Comparison of ENCODE assay signal across 8 cellular contexts in the genomic region with DNA sequence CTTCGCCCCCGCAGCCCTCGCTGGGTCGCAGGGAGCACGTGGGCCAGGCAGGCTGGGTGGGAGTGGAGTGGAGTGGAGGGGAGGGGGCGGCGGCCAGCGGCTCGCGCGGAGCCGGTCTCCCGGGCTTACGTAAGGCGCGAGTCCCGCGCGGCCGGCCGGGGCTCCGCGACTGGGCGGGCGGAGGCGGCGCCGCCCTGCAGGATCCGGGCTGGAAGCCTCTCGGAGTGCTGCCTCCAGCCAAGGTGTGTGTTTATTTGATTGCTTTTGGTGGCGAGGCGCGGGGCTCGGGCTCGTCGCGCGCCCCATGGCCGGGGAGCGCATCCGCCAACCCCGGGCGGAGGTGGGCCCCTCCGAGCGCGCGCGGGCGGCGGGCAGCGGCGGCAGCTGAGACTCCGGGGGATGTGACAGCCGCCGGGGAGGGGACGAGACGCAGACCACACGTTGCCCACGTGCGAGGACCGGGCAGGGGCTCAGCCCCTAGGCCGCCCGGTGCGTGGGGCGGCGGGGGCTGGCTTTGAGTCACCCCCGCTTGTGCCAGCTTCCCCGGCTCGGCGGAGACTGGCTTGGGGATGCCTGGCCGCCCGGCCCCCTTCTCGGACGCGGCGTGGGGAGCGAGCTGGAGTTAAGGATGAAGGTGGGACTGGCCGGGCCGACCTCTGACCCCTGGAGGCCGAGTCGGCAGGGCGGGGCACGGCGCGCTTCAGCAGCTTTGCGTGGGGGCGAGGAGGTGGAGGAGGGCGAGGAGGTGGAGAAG. TPM values are rescaled to one million over a fixed set of nuclear protein-coding genes. Genes with fewer than 3 reads are reported as not detected.
DNase-seq lines count a peak whose midpoint lies in the region; ATAC-seq and TF ChIP-seq lines count a peak whose summit lies in the region.

No MANE protein-coding gene starts in this region.

- peaks cover 51% of the 10 kb centered on the region for H3K79me2 ChIP-seq in PC-3 (ENCODE audit: low read length)

- H3K4me3 Mint-ChIP-seq in activated naive CD8-positive, alpha-beta T cell treated with anti-CD3 and anti-CD28 coated beads, Interleukin-2, amount 50 U/mL, for 24 hours, result peak overlapping the region; percentile 75

- H3F3A ChIP-seq in PC-3 (ENCODE audit: low read length, unreplicated experiment), result no peaks in the 10 kb centered on the region

- H3K36me3 Mint-ChIP-seq in activated naive CD8-positive, alpha-beta T cell treated with anti-CD3 and anti-CD28 coated beads, Interleukin-2, amount 50 U/mL, for 24 hours (ENCODE audit: low read depth), result peaks cover 15% of the 10 kb centered on the region

- no peaks in the 10 kb centered on the region for H3K9me2 ChIP-seq in PC-3 (replicated peaks; ENCODE audit: low read length)

- peak overlapping the region; percentile 85 for H3K27ac Mint-ChIP-seq in activated naive CD8-positive, alpha-beta T cell treated with anti-CD3 and anti-CD28 coated beads, Interleukin-2, amount 50 U/mL, for 24 hours

- H3K4me2 ChIP-seq in PC-3 (ENCODE audit: low read length), result peak overlapping the region; percentile 89

- H3K9me3 Mint-ChIP-seq in activated naive CD8-positive, alpha-beta T cell treated with anti-CD3 and anti-CD28 coated beads, Interleukin-2, amount 50 U/mL, for 24 hours, result no peaks in the 10 kb centered on the region

- H3K36me3 ChIP-seq in PC-3 (ENCODE audit: low read depth, low read length), result no peaks in the 10 kb centered on the region
- H3K36me3 ChIP-seq in right atrium auricular region, result no peaks in the 10 kb centered on the region
- no peaks in the 10 kb centered on the region for H3K36me3 ChIP-seq in rectal smooth muscle tissue (ENCODE audit: control insufficient read depth, insufficient read depth, low read length)

- H3K9ac ChIP-seq in PC-3 (ENCODE audit: low read length), result peak overlapping the region; percentile 66
- H3K9ac ChIP-seq in rectal smooth muscle tissue (ENCODE audit: low read length), result peak overlapping the region; percentile 56

- H3K27me3 ChIP-seq in PC-3 (ENCODE audit: low read length) (no peaks in the 10 kb centered on the region), right atrium auricular region (no peaks in the 10 kb centered on the region), rectal smooth muscle tissue (ENCODE audit: control insufficient read depth, insufficient read depth, low read length) (no peaks in the 10 kb centered on the region)

- DNase-seq in PC-3, result peak; percentile 58
- DNase-seq in activated naive CD8-positive, alpha-beta T cell treated with anti-CD3 and anti-CD28 coated beads, Interleukin-2, amount 50 U/mL, for 24 hours, result peak; percentile 69
- no peak for DNase-seq in right atrium auricular region (ENCODE audit: low spot score)
- no peak for DNase-seq in pons (ENCODE audit: low spot score)

- H3K4me3 ChIP-seq in PC-3 (ENCODE audit: low read length) (peak overlapping the region; percentile 72), right atrium auricular region (peak overlapping the region; percentile 67 to 88), rectal smooth muscle tissue (ENCODE audit: low read length) (peak overlapping the region; percentile 84)

- TF ChIP-seq CTCF in C4-2B (conservative IDR thresholded peaks at IDR 0.05) (0 out of 2 replicates have a peak, but pooled peaks have one; percentile 16), PC-3 (conservative IDR thresholded peaks at IDR 0.05; ENCODE audit: low read depth, low read length) (no peak), right atrium auricular region (IDR thresholded peaks at IDR 0.05) (no peak)

- POLR2A ChIA-PET in PC-3 (lab: Charles Lee; ENCODE audit: unreplicated experiment), result no interaction called here

- intact Hi-C loops in PC-3 (cut with micrococcal nuclease), result loop anchor here (2.0 to 10.0 kb wide), 4 partner anchors 29 to 263 kb away; no protein-coding TSS in a partner anchor

- CTCF ChIA-PET in PC-3 (lab: Charles Lee), result interaction anchor here (0.6 kb wide), 1 partner anchor 89 kb away, joined by 4 read pairs; no protein-coding TSS in a partner anchor

- peak overlapping the region; percentile 91 for H2AFZ ChIP-seq in PC-3 (ENCODE audit: low read length)

- peaks cover 20% of the 10 kb centered on the region for H3K4me1 Mint-ChIP-seq in activated naive CD8-positive, alpha-beta T cell treated with anti-CD3 and anti-CD28 coated beads, Interleukin-2, amount 50 U/mL, for 24 hours

- BruUV-seq in PC-3 (replicated peaks; lab: Mats Ljungman, UMichigan), result no TSS peak

- 0 out of 2 replicates have a peak, but pooled peaks cover 7% of the 10 kb centered on the region for H4K20me1 ChIP-seq in PC-3 (ENCODE audit: low read length)

- H3K27ac ChIP-seq in C4-2B, result peak overlapping the region; percentile 94
- H3K27ac ChIP-seq in PC-3 (ENCODE audit: low read length), result no peak overlapping the region
- H3K27ac ChIP-seq in right atrium auricular region, result peak overlapping the region; percentile 91 to 95
- H3K27ac ChIP-seq in rectal smooth muscle tissue (ENCODE audit: low read depth, low read length), result peak overlapping the region; percentile 91

- no peaks in the 10 kb centered on the region for H3K9me3 ChIP-seq in PC-3 (ENCODE audit: low read length)
- H3K9me3 ChIP-seq in right atrium auricular region, result no peaks in the 10 kb centered on the region

- peaks cover 50% of the 10 kb centered on the region for H3K27me3 Mint-ChIP-seq in activated naive CD8-positive, alpha-beta T cell treated with anti-CD3 and anti-CD28 coated beads, Interleukin-2, amount 50 U/mL, for 24 hours

- H3K4me1 ChIP-seq in PC-3 (ENCODE audit: insufficient read depth, low read length) (peaks cover 15% of the 10 kb centered on the region; the same call in 1 of the 2 replicates), right atrium auricular region (peaks cover 0 to 20% of the 10 kb centered on the region in 2 donors), rectal smooth muscle tissue (ENCODE audit: control insufficient read depth, insufficient read depth, low read length) (peaks cover 3% of the 10 kb centered on the region)

- peak; percentile 40 for ATAC-seq in GM19025 (IDR thresholded peaks at IDR 0.05; ENCODE audit: low read depth, unreplicated experiment)
- ATAC-seq in HG03135 (IDR thresholded peaks at IDR 0.05; ENCODE audit: unreplicated experiment), result peak; percentile 67
- peak; percentile 64 for ATAC-seq in PC-3
- peak; percentile 48 for ATAC-seq in activated naive CD8-positive, alpha-beta T cell treated with anti-CD3 and anti-CD28 coated beads, Interleukin-2, amount 50 U/mL, for 24 hours

RNA-seq across cellular contexts. Expression of gene AK4, which starts 0.4 kb away (rescaled TPM):
- total RNA-seq in PC-3 (2014; rRNA removed) (70.4 and 98.9 TPM in 2 replicates), right atrium auricular region (10 to 100 TPM; 59.7 to 80.9 TPM)

Comparison
In these comparisons a context has a peak if more than half of its experiments do, and no peak if none do; other contexts are left out.
1. DNase-seq: peak in PC-3 (single experiment) and activated naive CD8-positive, alpha-beta T cell treated with anti-CD3 and anti-CD28 coated beads, Interleukin-2, amount 50 U/mL, for 24 hours (single experiment); none in right atrium auricular region (single experiment) and pons (single experiment).
2. Peak in every context shown above with its lines, with median percentiles within 50 percentile points of each other: ATAC-seq and H3K4me3 ChIP-seq.